27 cellular contexts compared by ENCODE assay signal in the genomic region with DNA sequence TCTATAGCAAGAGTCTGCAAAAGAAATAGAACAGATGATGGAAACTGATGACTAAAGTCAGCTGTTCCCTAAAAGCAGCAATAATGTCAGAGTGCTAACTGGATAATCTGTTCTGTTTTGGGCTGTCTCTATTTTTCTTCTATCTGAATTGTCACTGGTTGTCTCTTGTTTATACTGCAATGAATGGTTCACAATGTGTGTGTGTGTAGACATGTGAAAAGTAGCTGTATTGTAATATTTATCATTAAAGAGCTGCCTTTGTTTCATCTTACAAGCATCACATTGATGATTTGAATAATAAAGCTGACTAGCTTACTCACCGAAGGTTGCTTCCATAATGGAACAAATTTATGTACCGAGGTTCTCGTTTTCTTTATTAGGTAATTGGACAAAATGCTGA.
"Had no signal": no experiment of that assay in that cellular context is flagged by ENCODE, and none has a peak within 500 bp of the region (broad histone marks: within the 10 kb centered on the region; RNA-seq: fewer than 3 reads in every experiment).

No MANE protein-coding gene starts in this region.

- DNase-seq: activated CD4-positive, alpha-beta memory T cell treated with anti-CD3 and anti-CD28 coated beads for 36 hours; activated CD4-positive, alpha-beta T cell treated with anti-CD3 and anti-CD28 coated beads, Interleukin-2, amount 10 ng/mL, durations not matched to agents 24 days and 14 days; activated CD8-positive, alpha-beta memory T cell treated with anti-CD3 and anti-CD28 coated beads, Interleukin-2, amount 50 U/mL, for 4 hours; activated gamma-delta T cell treated with Interleukin-2 at 50 U/mL for 16 hours; activated naive CD4-positive, alpha-beta T cell treated with anti-CD3 and anti-CD28 coated beads, Interleukin-2, amount 50 U/mL, for 16 hours; activated T-cell treated with anti-CD3 and anti-CD28 coated beads, Interleukin-2, amount 50 U/mL, for 24 hours; amniotic stem cell; central memory CD4-positive, alpha-beta T cell; dermis blood vessel endothelial cell; effector CD8-positive, alpha-beta T cell; esophagus squamous epithelium; gastrocnemius medialis; immature natural killer cell; lower lobe of right lung; mesendoderm; right lobe of liver; stimulated activated CD4-positive, alpha-beta T cell treated with anti-CD3 and anti-CD28 coated beads, Interleukin-12 subunit alpha, Interleukin-12 subunit beta, amount 100 ng/mL, for 4 hours; stimulated activated CD4-positive, alpha-beta T cell treated with anti-CD3 and anti-CD28 coated beads, Interleukin-4, amount 100 ng/mL, for 4 hours; stimulated activated CD8-positive, alpha-beta memory T cell treated with anti-CD3 and anti-CD28 coated beads, Interleukin-4, amount 100 ng/mL, for 48 hours; stimulated activated naive CD8-positive, alpha-beta T cell treated with anti-CD3 and anti-CD28 coated beads, Interleukin-15, amount 100 ng/mL, for 72 hours; SW 1271; T-helper 9 cell; transverse colon; WERI-Rb-1 had no signal

- H3K27ac ChIP-seq: epithelial cell of prostate, esophagus squamous epithelium, gastrocnemius medialis, lower lobe of right lung, right lobe of liver, skin epidermis, suprapubic skin, transverse colon, WERI-Rb-1 had no signal

- H3K27me3 ChIP-seq: esophagus squamous epithelium, gastrocnemius medialis, right lobe of liver, suprapubic skin, transverse colon had no signal

- H3K36me3 ChIP-seq: esophagus squamous epithelium, gastrocnemius medialis, lower lobe of right lung, right lobe of liver, suprapubic skin, transverse colon, WERI-Rb-1 had no signal

- H3K4me3 ChIP-seq: esophagus squamous epithelium, gastrocnemius medialis, lower lobe of right lung, right lobe of liver, skin epidermis, suprapubic skin, transverse colon had no signal

- H3K9me3 ChIP-seq: esophagus squamous epithelium, gastrocnemius medialis, lower lobe of right lung, right lobe of liver, suprapubic skin, transverse colon had no signal

- H3K4me1 ChIP-seq: esophagus squamous epithelium, gastrocnemius medialis, lower lobe of right lung, right lobe of liver, suprapubic skin, transverse colon had no signal
